Comparison of ENCODE assay signal across 13 cellular contexts in the genomic region with DNA sequence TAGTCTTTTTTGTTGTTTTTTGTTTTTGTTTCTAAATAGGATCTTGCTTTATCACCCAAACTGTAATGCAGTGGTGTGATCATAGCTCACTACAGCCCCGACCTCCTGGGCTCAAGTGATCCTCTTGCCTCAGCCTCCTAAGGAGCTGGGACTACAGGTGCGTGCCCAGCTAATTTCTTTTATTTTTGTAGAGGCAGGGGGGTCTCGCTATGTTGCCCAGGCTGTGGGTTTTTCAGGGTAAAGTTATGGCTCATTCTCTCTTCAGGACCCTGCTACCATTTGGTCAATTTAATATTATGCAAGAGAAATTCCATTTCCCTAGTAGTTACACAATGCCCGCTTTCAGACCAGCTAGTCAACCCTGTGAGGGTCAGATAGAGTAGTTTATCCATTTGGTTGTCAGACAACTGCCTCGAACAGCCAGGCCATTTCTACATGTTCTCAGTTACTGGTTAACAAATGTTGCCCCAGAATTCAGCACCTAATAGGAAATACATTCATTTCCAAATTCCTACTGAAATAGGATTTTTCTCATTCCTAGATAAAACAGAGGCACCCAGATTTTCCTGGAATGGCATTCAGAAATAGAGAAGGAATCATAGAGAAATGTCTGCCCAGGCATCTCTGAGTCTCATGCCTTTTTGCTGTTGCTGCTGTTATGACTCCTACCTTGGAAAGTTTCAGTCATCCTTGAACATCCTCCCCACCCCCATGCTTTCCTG. TPM values are rescaled to one million over a fixed set of nuclear protein-coding genes. Genes with fewer than 3 reads are reported as not detected.
DNase-seq lines count a peak whose midpoint lies in the region; ATAC-seq lines count a peak whose summit lies in the region.
"Had no signal": no experiment of that assay in that cellular context is flagged by ENCODE, and none has a peak within 500 bp of the region (broad histone marks: within the 10 kb centered on the region; RNA-seq: fewer than 3 reads in every experiment).

No MANE protein-coding gene starts in this region.

- no peaks in the 10 kb centered on the region for H3K36me3 Mint-ChIP-seq in activated T-helper 1 cell treated with anti-CD3 and anti-CD28 coated beads, Interleukin-12 subunit alpha, Interleukin-12 subunit beta, Interleukin-2, Interleukin-4 antibody, amounts not matched to agents 30 ng/mL and 10 ng/mL and 1 ng/mL, durations not matched to agents 14 hours and 24 hours and 36 hours (ENCODE audit: low read depth)
- H3K36me3 Mint-ChIP-seq: naive thymus-derived CD8-positive, alpha-beta T cell; T-cell had no signal

- no peak for ATAC-seq in GM21786 (IDR thresholded peaks at IDR 0.05; ENCODE audit: unreplicated experiment)
- ATAC-seq: naive thymus-derived CD8-positive, alpha-beta T cell; T-cell had no signal

- peak overlapping the region; percentile 40 for H3K4me3 Mint-ChIP-seq in activated T-helper 1 cell treated with anti-CD3 and anti-CD28 coated beads, Interleukin-12 subunit alpha, Interleukin-12 subunit beta, Interleukin-2, Interleukin-4 antibody, amounts not matched to agents 30 ng/mL and 10 ng/mL and 1 ng/mL, durations not matched to agents 14 hours and 24 hours and 36 hours
- H3K4me3 Mint-ChIP-seq: naive thymus-derived CD8-positive, alpha-beta T cell; T-cell had no signal

- intact Hi-C loops in activated T-helper 1 cell treated with anti-CD3 and anti-CD28 coated beads, Interleukin-12 subunit alpha, Interleukin-12 subunit beta, Interleukin-2, Interleukin-4 antibody, amounts not matched to agents 30 ng/mL and 10 ng/mL and 1 ng/mL, durations not matched to agents 14 hours and 24 hours and 36 hours (cut with micrococcal nuclease) = loop anchor here (1.0 to 10.0 kb wide), 8 partner anchors 8 to 1129 kb away; a partner anchor contains a TSS

- DNase-seq in activated naive CD4-positive, alpha-beta T cell treated with Interleukin-2 at 50 U/mL for 16 hours = peak; percentile 32
- no peak for DNase-seq in activated naive CD4-positive, alpha-beta T cell (lab: John Stamatoyannopoulos, UW)
- DNase-seq in activated T-helper 1 cell treated with anti-CD3 and anti-CD28 coated beads, Interleukin-12 subunit alpha, Interleukin-12 subunit beta, Interleukin-2, Interleukin-4 antibody, amounts not matched to agents 30 ng/mL and 10 ng/mL and 1 ng/mL, durations not matched to agents 14 hours and 24 hours and 36 hours (ENCODE audit: low spot score) = no peak
- peak; percentile 63 for DNase-seq in kidney glomerular epithelial cell (lab: John Stamatoyannopoulos, UW)
- peak; percentile 66 for DNase-seq in stromal cell of bone marrow (ENCODE audit: low read depth)
- DNase-seq in NCI-H526 treated with DMSO at 0.1 percent for 48 hours (lab: John Stamatoyannopoulos, UW) = no peak
- no peak for DNase-seq in H4 (ENCODE audit: low spot score)
- DNase-seq: activated gamma-delta T cell; naive thymus-derived CD8-positive, alpha-beta T cell; NCI-H1417 treated with DMSO at 0.1 percent for 48 hours; T-cell; thyroid gland had no signal

- H3K27me3 Mint-ChIP-seq in activated T-helper 1 cell treated with anti-CD3 and anti-CD28 coated beads, Interleukin-12 subunit alpha, Interleukin-12 subunit beta, Interleukin-2, Interleukin-4 antibody, amounts not matched to agents 30 ng/mL and 10 ng/mL and 1 ng/mL, durations not matched to agents 14 hours and 24 hours and 36 hours (ENCODE audit: insufficient read depth) = peaks cover 14% of the 10 kb centered on the region

- H3K9me3 Mint-ChIP-seq in activated T-helper 1 cell treated with anti-CD3 and anti-CD28 coated beads, Interleukin-12 subunit alpha, Interleukin-12 subunit beta, Interleukin-2, Interleukin-4 antibody, amounts not matched to agents 30 ng/mL and 10 ng/mL and 1 ng/mL, durations not matched to agents 14 hours and 24 hours and 36 hours = no peaks in the 10 kb centered on the region
- H3K9me3 Mint-ChIP-seq: naive thymus-derived CD8-positive, alpha-beta T cell; T-cell had no signal

- peaks cover 58% of the 10 kb centered on the region for H3K4me1 Mint-ChIP-seq in activated T-helper 1 cell treated with anti-CD3 and anti-CD28 coated beads, Interleukin-12 subunit alpha, Interleukin-12 subunit beta, Interleukin-2, Interleukin-4 antibody, amounts not matched to agents 30 ng/mL and 10 ng/mL and 1 ng/mL, durations not matched to agents 14 hours and 24 hours and 36 hours (ENCODE audit: low read depth)

- peak overlapping the region; percentile 76 for H3K27ac Mint-ChIP-seq in activated T-helper 1 cell treated with anti-CD3 and anti-CD28 coated beads, Interleukin-12 subunit alpha, Interleukin-12 subunit beta, Interleukin-2, Interleukin-4 antibody, amounts not matched to agents 30 ng/mL and 10 ng/mL and 1 ng/mL, durations not matched to agents 14 hours and 24 hours and 36 hours
- H3K27ac Mint-ChIP-seq: naive thymus-derived CD8-positive, alpha-beta T cell; T-cell had no signal

RNA-seq across cellular contexts. Expression of a gene that starts 6.4 kb away (rescaled TPM):
- 3.3 and 4.0 TPM in 2 replicates for total RNA-seq in activated T-helper 1 cell treated with anti-CD3 and anti-CD28 coated beads, Interleukin-12 subunit alpha, Interleukin-12 subunit beta, Interleukin-2, Interleukin-4 antibody, amounts not matched to agents 30 ng/mL and 10 ng/mL and 1 ng/mL, durations not matched to agents 14 hours and 24 hours and 36 hours
- total RNA-seq in H4 (2014; rRNA removed; shearing (Covaris generic)) = 2.5 and 4.5 TPM in 2 replicates

Comparison
In these comparisons a context has a peak if more than half of its experiments do, and no peak if none do; other contexts are left out.
1. DNase-seq: peak in activated naive CD4-positive, alpha-beta T cell treated with Interleukin-2 at 50 U/mL for 16 hours (single experiment), kidney glomerular epithelial cell (single experiment) and stromal cell of bone marrow (single experiment); none in activated naive CD4-positive, alpha-beta T cell (0 of 4), activated T-helper 1 cell treated with anti-CD3 and anti-CD28 coated beads, Interleukin-12 subunit alpha, Interleukin-12 subunit beta, Interleukin-2, Interleukin-4 antibody, amounts not matched to agents 30 ng/mL and 10 ng/mL and 1 ng/mL, durations not matched to agents 14 hours and 24 hours and 36 hours (single experiment), NCI-H526 treated with DMSO at 0.1 percent for 48 hours (single experiment) and H4 (single experiment).